18 cellular contexts compared by ENCODE assay signal in genomic region chr4:47386592-47387235, GRCh38.
A peak's percentile ranks its signal among the peaks of the same experiment; 100 is the strongest.
DNase-seq lines count a peak whose midpoint lies in the region; FAIRE-seq and TF ChIP-seq lines count a peak whose summit lies in the region.
"Had no signal": no experiment of that assay in that cellular context is flagged by ENCODE, and none has a peak within 500 bp of the region (broad histone marks: within the 10 kb centered on the region; RNA-seq: fewer than 3 reads in every experiment).

No MANE protein-coding gene starts in this region.

- H3K27me3 ChIP-seq in astrocyte (ENCODE audit: insufficient read depth, low read length) (no peaks in the 10 kb centered on the region), mesenchymal stem cell (ENCODE audit: control insufficient read depth in 1 of 2, insufficient read depth in 1 of 2, low read length in 2 of 2) (peaks cover 0 to 5% of the 10 kb centered on the region in 2 experiments)

- no peak overlapping the region for H3K27ac ChIP-seq in astrocyte (ENCODE audit: low read depth, low read length)
- H3K27ac ChIP-seq in mesenchymal stem cell (ENCODE audit: low read length, poor library complexity, severe bottlenecking) = no peak overlapping the region

- peaks cover 5% of the 10 kb centered on the region for H3K4me1 Mint-ChIP-seq in astrocyte (ENCODE audit: low read depth, unreplicated experiment)

- no peak overlapping the region for H2BK12ac ChIP-seq in mesenchymal stem cell (ENCODE audit: low read length in 2 of 2)

- H3K36me3 Mint-ChIP-seq in astrocyte (ENCODE audit: low read depth, unreplicated experiment) = no peaks in the 10 kb centered on the region

- H3K9ac ChIP-seq in astrocyte (ENCODE audit: low read length) (no peak overlapping the region), mesenchymal stem cell (ENCODE audit: low read length) (no peak overlapping the region)

- H2BK15ac ChIP-seq in mesenchymal stem cell (ENCODE audit: low read depth, poor library complexity, severe bottlenecking) = no peak overlapping the region

- FAIRE-seq in GM19239 (lab: Jason Lieb, UNC) (peak; percentile 14), astrocyte (lab: Jason Lieb, UNC) (no peak)
- FAIRE-seq: GM12892 had no signal

- H2AFZ ChIP-seq in astrocyte (ENCODE audit: low read depth, low read length) (no peak overlapping the region), mesenchymal stem cell (ENCODE audit: low read depth, low read length) (no peak overlapping the region)

- no peaks in the 10 kb centered on the region for H3K79me1 ChIP-seq in mesenchymal stem cell (replicated peaks; ENCODE audit: low read length, poor library complexity, severe bottlenecking)

- H3K4me3 Mint-ChIP-seq in astrocyte (ENCODE audit: unreplicated experiment) = no peak overlapping the region
- H3K4me3 Mint-ChIP-seq: CD4-positive, alpha-beta T cell; HFFc6 had no signal

- H3K27me3 Mint-ChIP-seq in astrocyte (ENCODE audit: low read depth, unreplicated experiment) = no peaks in the 10 kb centered on the region

- H3K9me3 Mint-ChIP-seq in astrocyte (ENCODE audit: unreplicated experiment) = no peaks in the 10 kb centered on the region
- H3K9me3 Mint-ChIP-seq: CD4-positive, alpha-beta T cell; HFFc6 had no signal

- no peak overlapping the region for H3K18ac ChIP-seq in mesenchymal stem cell (ENCODE audit: low read depth in 1 of 2, low read length in 2 of 2)

- no peak overlapping the region for H3K23ac ChIP-seq in mesenchymal stem cell (ENCODE audit: low read length in 2 of 2)

- H3K4me3 ChIP-seq in astrocyte (ENCODE audit: insufficient read depth, low read depth, low read length) = no peak overlapping the region
- H3K4me3 ChIP-seq in mesenchymal stem cell (ENCODE audit: insufficient read depth in 1 of 2, low read depth in 1 of 2, low read length in 2 of 2) = no peak overlapping the region

- H3K9me3 ChIP-seq in astrocyte (ENCODE audit: insufficient read depth, low read depth, low read length) (no peaks in the 10 kb centered on the region), mesenchymal stem cell (ENCODE audit: control insufficient read depth, low read length) (no peaks in the 10 kb centered on the region)

- in situ Hi-C loops in G401 (cut with HindIII; ENCODE audit: low sequenced_read_pairs) = no loop called here

- WGBS in mesenchymal stem cell = 47% methylated on average over 2 of the region's 2 CpGs

- H3K4me1 ChIP-seq in astrocyte (ENCODE audit: insufficient read depth, low read length) (no peaks in the 10 kb centered on the region), mesenchymal stem cell (ENCODE audit: control insufficient read depth, insufficient read depth, low read depth, low read length) (no peaks in the 10 kb centered on the region)

- TF ChIP-seq CTCF in astrocyte (IDR thresholded peaks at IDR 0.05; ENCODE audit: insufficient read depth, low read depth, low read length) = no peak

- H3K4ac ChIP-seq in mesenchymal stem cell (ENCODE audit: low read depth in 1 of 2, low read length in 2 of 2) = no peak overlapping the region

- no peak overlapping the region for H3K14ac ChIP-seq in mesenchymal stem cell (ENCODE audit: low read length in 2 of 2)

- H4K91ac ChIP-seq in mesenchymal stem cell (ENCODE audit: low read length) = no peak overlapping the region

- H2BK120ac ChIP-seq in mesenchymal stem cell (ENCODE audit: low read depth, low read length) = no peak overlapping the region

- H4K8ac ChIP-seq in mesenchymal stem cell (ENCODE audit: low read length) = no peak overlapping the region

- H2AK5ac ChIP-seq in mesenchymal stem cell (ENCODE audit: low read length, severe bottlenecking) = no peak overlapping the region

- no peak overlapping the region for H2BK5ac ChIP-seq in mesenchymal stem cell (ENCODE audit: low read depth, low read length, poor library complexity, severe bottlenecking)

- no peak for DNase-seq in GM19239 (ENCODE audit: insufficient read length, low spot score)
- peak; percentile 38 for DNase-seq in OCI-M1 (lab: John Stamatoyannopoulos, UW)
- peak; percentile 85 for DNase-seq in astrocyte (ENCODE audit: low read depth)
- peak; percentile 31 for DNase-seq in mesenchymal stem cell
- no peak for DNase-seq in G401 (ENCODE audit: low spot score)
- no peak for DNase-seq in GOT3 (lab: John Stamatoyannopoulos, UW)
- no peak for DNase-seq in activated CD4-positive, alpha-beta T cell treated with anti-CD3 and anti-CD28 coated beads, Interleukin-2, amount 50 U/mL, for 4 hours
- DNase-seq in NK-92 treated with Interleukin-12 subunit alpha and Interleukin-12 subunit beta, amount 100 ng/mL, for 24 hours (lab: John Stamatoyannopoulos, UW) = no peak
- DNase-seq: 8988T; C1 segment of cervical spinal cord; Calu3; CD4-positive, alpha-beta T cell; DMS79 treated with DMSO at 0.1 percent for 48 hours; EL; GDM1; HCEC 1CT; HFFc6 had no signal

- no peak overlapping the region for H3K27ac Mint-ChIP-seq in astrocyte (ENCODE audit: unreplicated experiment)
- H3K27ac Mint-ChIP-seq: CD4-positive, alpha-beta T cell; HFFc6 had no signal

- H3K4me2 ChIP-seq in astrocyte (ENCODE audit: low read length) = no peak overlapping the region
- no peak overlapping the region for H3K4me2 ChIP-seq in mesenchymal stem cell (ENCODE audit: low read length, poor library complexity, severe bottlenecking)

- no peaks in the 10 kb centered on the region for H3K36me3 ChIP-seq in astrocyte (ENCODE audit: insufficient read depth, low read length)
- H3K36me3 ChIP-seq in mesenchymal stem cell (ENCODE audit: control insufficient read depth in 1 of 2, insufficient read depth in 2 of 2, low read depth in 1 of 2, low read length in 2 of 2) = no peaks in the 10 kb centered on the region

- no peaks in the 10 kb centered on the region for H3K79me2 ChIP-seq in astrocyte (ENCODE audit: insufficient read depth, low read length)

- H4K20me1 ChIP-seq in astrocyte (ENCODE audit: insufficient read depth, low read length) = no peaks in the 10 kb centered on the region

Comparison
In these comparisons a context has a peak if more than half of its experiments do, and no peak if none do; other contexts are left out.
1. DNase-seq: peak in OCI-M1 (single experiment), astrocyte (single experiment) and mesenchymal stem cell (single experiment); none in GM19239 (single experiment), G401 (single experiment), GOT3 (single experiment), activated CD4-positive, alpha-beta T cell treated with anti-CD3 and anti-CD28 coated beads, Interleukin-2, amount 50 U/mL, for 4 hours (0 of 2) and NK-92 treated with Interleukin-12 subunit alpha and Interleukin-12 subunit beta, amount 100 ng/mL, for 24 hours (single experiment).